ENCODE assay signal across 9 cellular contexts in genomic region chr10:100744980-100745881, GRCh38. TPM values are rescaled to one million over a fixed set of nuclear protein-coding genes. Genes with fewer than 3 reads are reported as not detected.
DNase-seq lines count a peak whose midpoint lies in the region; ATAC-seq and TF ChIP-seq lines count a peak whose summit lies in the region.
"Had no signal": no experiment of that assay in that cellular context is flagged by ENCODE, and none has a peak within 500 bp of the region (broad histone marks: within the 10 kb centered on the region; RNA-seq: fewer than 3 reads in every experiment).

Gene PAX2 (plus strand): TSS chr10:100745582. CDS start chr10:100746261, 679 bp downstream.

- no peak within 1 kb of the TSS for H3K18ac ChIP-seq in H9 (ENCODE audit: insufficient read length, low read depth, low read length)

- WGBS in H9 (ENCODE audit: extremely low coverage, insufficient read length, low lambda C conversion rate) = no CpG with 5 or more reads among the region's 75 CpGs
- WGBS in gastroesophageal sphincter (ENCODE audit: low coverage in 1 of 2), 2 donors = 2 to 3% methylated on average over 16 to 22 of the region's 75 CpGs

- peaks cover 25 to 64% of the 10 kb centered on the region in 2 experiments for H3K4me1 Mint-ChIP-seq in H9
- H3K4me1 Mint-ChIP-seq in activated T-helper 2 cell treated with anti-CD3 and anti-CD28 coated beads, Interferon-gamma antibody, Interleukin-2, Interleukin-4, amounts not matched to agents 10 μg/mL and 5 μg/mL and 100 μg/mL, durations not matched to agents 14 hours and 24 hours and 36 hours (ENCODE audit: low read depth) = peaks cover 9% of the 10 kb centered on the region

- no peak within 1 kb of the TSS for H2AFZ ChIP-seq in H9 (ENCODE audit: low read length)

- H3K9ac ChIP-seq in H9 (ENCODE audit: extremely low read depth, insufficient read length, low read length) = no peak within 1 kb of the TSS

- peaks cover 4% of the 10 kb centered on the region for H4K20me1 ChIP-seq in H9 (ENCODE audit: control insufficient read depth, insufficient read depth, insufficient read length)

- H2AK5ac ChIP-seq in H9 (ENCODE audit: insufficient read length, low read length) = no peak within 1 kb of the TSS

- H3K36me3 Mint-ChIP-seq in H9 (ENCODE audit: insufficient read depth in 1 of 3, low read depth in 3 of 3) = 0 out of 7 replicates have a peak, but pooled peaks cover 0 to 1% (median 0%) of the 10 kb centered on the region in 3 experiments
- peaks cover 4% of the 10 kb centered on the region for H3K36me3 Mint-ChIP-seq in activated T-helper 2 cell treated with anti-CD3 and anti-CD28 coated beads, Interferon-gamma antibody, Interleukin-2, Interleukin-4, amounts not matched to agents 10 μg/mL and 5 μg/mL and 100 μg/mL, durations not matched to agents 14 hours and 24 hours and 36 hours (ENCODE audit: low read depth)

- no peak within 1 kb of the TSS for H4K8ac ChIP-seq in H9 (replicated peaks; ENCODE audit: insufficient read length, low read depth, low read length)

- H3K4me2 ChIP-seq in H9 (ENCODE audit: insufficient read depth, insufficient read length, low read length) = peak within 1 kb of the TSS; percentile 33

- H3K4ac ChIP-seq in H9 (ENCODE audit: low read depth, low read length) = no peak within 1 kb of the TSS

- H3K14ac ChIP-seq in H9 (ENCODE audit: insufficient read depth, low read length) = no peak within 1 kb of the TSS

- no peak within 1 kb of the TSS for H4K91ac ChIP-seq in H9 (ENCODE audit: insufficient read length, low read depth, low read length)

- no peak within 1 kb of the TSS for H3K27ac ChIP-seq in H9 (ENCODE audit: insufficient read length, low read depth, low read length)
- H3K27ac ChIP-seq in gastroesophageal sphincter = no peak within 1 kb of the TSS

- H3K27me3 Mint-ChIP-seq in H9 (ENCODE audit: low read depth) = peaks cover 100% of the 10 kb centered on the region
- peaks cover 79% of the 10 kb centered on the region for H3K27me3 Mint-ChIP-seq in activated T-helper 2 cell treated with anti-CD3 and anti-CD28 coated beads, Interferon-gamma antibody, Interleukin-2, Interleukin-4, amounts not matched to agents 10 μg/mL and 5 μg/mL and 100 μg/mL, durations not matched to agents 14 hours and 24 hours and 36 hours (ENCODE audit: low read depth)

- DNase-seq in AG04449 (ENCODE audit: low read depth, low spot score) (no peak), H9 (peak; percentile 93), mesenteric fat pad (ENCODE audit: low spot score) (peak; percentile 87), posterior vena cava (ENCODE audit: low spot score) (no peak), NCI-H1930 (lab: John Stamatoyannopoulos, UW) (no peak)
- DNase-seq in activated T-helper 2 cell treated with anti-CD3 and anti-CD28 coated beads, Interferon-gamma antibody, Interleukin-2, Interleukin-4, amounts not matched to agents 10 μg/mL and 5 μg/mL and 100 μg/mL, durations not matched to agents 14 hours and 24 hours and 36 hours (ENCODE audit: low spot score) = no peak
- DNase-seq: cerebellar nuclear complex had no signal

- H3K4me3 ChIP-seq in AG04449 (ENCODE audit: low read depth, low read length) = 0 out of 2 replicates have a peak within 1 kb of the TSS, but pooled peaks have one; percentile 12
- peak within 1 kb of the TSS in 1 of 2 donors; percentile 45 for H3K4me3 ChIP-seq in gastroesophageal sphincter

- no peak within 1 kb of the TSS for H3K23ac ChIP-seq in H9 (ENCODE audit: insufficient read length, low read depth, low read length)

- no peak within 1 kb of the TSS for H2BK5ac ChIP-seq in H9 (ENCODE audit: insufficient read length, low read length)

- H3T11ph ChIP-seq in H9 (ENCODE audit: low read length) = no peak within 1 kb of the TSS

- POLR2A ChIA-PET in AG04449 (lab: Yijun Ruan, JAX) = no interaction called here

- CTCF ChIA-PET in AG04449 (lab: Yijun Ruan, JAX) = interaction anchor here (1.8 to 2.6 kb wide), 4 partner anchors 11 to 184 kb away, joined by 7 to 12 read pairs (median 9); no protein-coding TSS in a partner anchor

- no peak within 1 kb of the TSS for H2BK15ac ChIP-seq in H9 (ENCODE audit: low read depth, low read length)

- peaks cover 8% of the 10 kb centered on the region for H3K23me2 ChIP-seq in H9 (ENCODE audit: insufficient read length, low read depth, low read length, poor library complexity, severe bottlenecking)

- H3K79me1 ChIP-seq in H9 (ENCODE audit: insufficient read depth, low read depth, low read length, poor library complexity, severe bottlenecking) = no peaks in the 10 kb centered on the region

- ATAC-seq in gastroesophageal sphincter (no peak), GM19455 (IDR thresholded peaks at IDR 0.05; ENCODE audit: unreplicated experiment) (no peak)

- H2BK12ac ChIP-seq in H9 (ENCODE audit: insufficient read length, low read depth, low read length) = no peak within 1 kb of the TSS

- no peak within 1 kb of the TSS for H3K56ac ChIP-seq in H9 (ENCODE audit: insufficient read length, low read depth, low read length)

- H3K4me3 Mint-ChIP-seq in H9 = peak within 1 kb of the TSS; percentile 54 to 74
- peak within 1 kb of the TSS; percentile 3 for H3K4me3 Mint-ChIP-seq in activated T-helper 2 cell treated with anti-CD3 and anti-CD28 coated beads, Interferon-gamma antibody, Interleukin-2, Interleukin-4, amounts not matched to agents 10 μg/mL and 5 μg/mL and 100 μg/mL, durations not matched to agents 14 hours and 24 hours and 36 hours (ENCODE audit: low read depth)

- no peak within 1 kb of the TSS for H3K27ac Mint-ChIP-seq in H9
- H3K27ac Mint-ChIP-seq in activated T-helper 2 cell treated with anti-CD3 and anti-CD28 coated beads, Interferon-gamma antibody, Interleukin-2, Interleukin-4, amounts not matched to agents 10 μg/mL and 5 μg/mL and 100 μg/mL, durations not matched to agents 14 hours and 24 hours and 36 hours = peak within 1 kb of the TSS; percentile 40

- H3K27me3 ChIP-seq in H9 (ENCODE audit: insufficient read depth, low read length) (peaks cover 85% of the 10 kb centered on the region), gastroesophageal sphincter (peaks cover 100% of the 10 kb centered on the region)

- H3K9me3 ChIP-seq in H9 (ENCODE audit: control insufficient read depth, low read depth, low read length) (no peaks in the 10 kb centered on the region), gastroesophageal sphincter (no peaks in the 10 kb centered on the region)

- H3K4me1 ChIP-seq in H9 (ENCODE audit: insufficient read depth, low read length) (no peaks in the 10 kb centered on the region), gastroesophageal sphincter (peaks cover 3 to 85% (median 42%) of the 10 kb centered on the region in 3 donors)

- H2BK20ac ChIP-seq in H9 (ENCODE audit: low read depth, low read length, poor library complexity, severe bottlenecking) = no peak within 1 kb of the TSS

- H3K79me2 ChIP-seq in H9 (ENCODE audit: insufficient read depth, low read length) = no peaks in the 10 kb centered on the region

- no peak within 1 kb of the TSS for H2BK120ac ChIP-seq in H9 (ENCODE audit: low read depth, low read length, poor library complexity, severe bottlenecking)

- no peak for TF ChIP-seq EP300 in gastroesophageal sphincter (IDR thresholded peaks at IDR 0.05)

- intact Hi-C loops in activated T-helper 2 cell treated with anti-CD3 and anti-CD28 coated beads, Interferon-gamma antibody, Interleukin-2, Interleukin-4, amounts not matched to agents 10 μg/mL and 5 μg/mL and 100 μg/mL, durations not matched to agents 14 hours and 24 hours and 36 hours (cut with micrococcal nuclease) = loop anchor here (2.0 to 10.0 kb wide), 7 partner anchors 73 to 1213 kb away; partner anchors contain the start of gene NKX2-3
- intact Hi-C loops in posterior vena cava (cut with DNase I) = no loop called here

- H4K5ac ChIP-seq in H9 (ENCODE audit: insufficient read length, low read depth, low read length) = no peak within 1 kb of the TSS

- H3K36me3 ChIP-seq in gastroesophageal sphincter = no peaks in the 10 kb centered on the region

- TF ChIP-seq CTCF in AG04449 (IDR thresholded peaks at IDR 0.05; ENCODE audit: insufficient read depth, low read length, missing control alignments) = no peak
- no peak for TF ChIP-seq CTCF in H9 (conservative IDR thresholded peaks at IDR 0.05)
- TF ChIP-seq CTCF in gastroesophageal sphincter (IDR thresholded peaks at IDR 0.05) = no peak

- no peak for TF ChIP-seq POLR2A in gastroesophageal sphincter (IDR thresholded peaks at IDR 0.05)

- peaks cover 3 to 7% of the 10 kb centered on the region in 2 experiments; a peak in 4 of 5 replicates for H3K9me3 Mint-ChIP-seq in H9
- H3K9me3 Mint-ChIP-seq in activated T-helper 2 cell treated with anti-CD3 and anti-CD28 coated beads, Interferon-gamma antibody, Interleukin-2, Interleukin-4, amounts not matched to agents 10 μg/mL and 5 μg/mL and 100 μg/mL, durations not matched to agents 14 hours and 24 hours and 36 hours = no peaks in the 10 kb centered on the region

RNA-seq across cellular contexts. Expression of gene PAX2, which starts in this region (rescaled TPM):
- total RNA-seq in H9 (2021) = not detected in 2 replicates
- total RNA-seq in activated T-helper 2 cell treated with anti-CD3 and anti-CD28 coated beads, Interferon-gamma antibody, Interleukin-2, Interleukin-4, amounts not matched to agents 10 μg/mL and 5 μg/mL and 100 μg/mL, durations not matched to agents 14 hours and 24 hours and 36 hours = 0.18 and 0.30 TPM in 2 replicates
- not detected for total RNA-seq in mesenteric fat pad
- total RNA-seq in gastroesophageal sphincter = not detected
- total RNA-seq in posterior vena cava = not detected

Comparison
In these comparisons a context has a peak if more than half of its experiments do, and no peak if none do; other contexts are left out.
1. Peak in DNase-seq and H3K4me2 ChIP-seq in H9; RNA of the gene not detected or under 1 TPM.
2. Peak in DNase-seq in mesenteric fat pad; RNA of the gene not detected or under 1 TPM.